ENCODE assay signal across 8 cellular contexts in the genomic region with DNA sequence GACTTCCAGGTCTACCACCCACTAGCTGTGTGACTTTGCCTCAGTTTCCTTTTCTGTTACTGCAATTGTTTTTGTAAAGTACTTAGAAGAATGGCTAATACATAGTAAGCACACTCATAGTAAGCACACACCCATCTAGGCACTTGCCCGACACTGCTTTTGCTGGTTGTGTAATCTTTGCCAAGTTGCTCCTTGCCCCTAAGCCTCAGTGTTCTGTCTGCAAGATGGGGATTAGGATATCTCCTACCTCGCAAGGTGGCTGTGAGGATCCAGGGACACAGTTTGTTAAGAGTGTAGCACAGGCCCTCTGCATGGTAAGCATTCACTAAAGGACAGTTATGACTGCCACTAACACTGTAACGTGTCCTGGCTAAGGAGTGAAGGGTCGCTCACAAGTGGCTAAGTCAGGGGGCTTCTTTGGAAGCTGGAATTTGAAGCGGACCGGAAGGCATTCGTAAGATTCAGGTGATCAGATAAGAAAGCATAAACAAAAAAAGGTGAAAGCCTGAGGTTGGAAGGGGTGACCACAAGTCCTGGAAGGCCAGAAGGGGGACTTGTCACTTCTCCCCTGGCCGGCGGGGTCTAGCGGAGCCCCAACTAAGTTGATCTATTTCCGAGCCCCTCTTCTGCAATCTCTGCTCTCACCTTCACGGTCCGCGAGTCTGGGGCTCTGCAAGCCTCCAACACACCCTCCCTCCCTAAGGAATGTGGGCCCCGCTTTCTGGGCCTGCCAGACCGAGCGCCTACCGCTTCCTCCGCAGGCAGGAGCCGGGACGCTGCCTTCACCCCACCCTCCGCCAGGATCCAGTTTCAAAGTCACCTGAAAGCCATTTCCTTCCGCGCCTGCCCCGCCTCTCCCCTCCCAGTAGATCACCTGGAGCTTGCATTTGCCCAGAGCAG. TPM values are rescaled to one million over a fixed set of nuclear protein-coding genes. Genes with fewer than 3 reads are reported as not detected.
DNase-seq lines count a peak whose midpoint lies in the region; ATAC-seq and TF ChIP-seq lines count a peak whose summit lies in the region.

No MANE protein-coding gene starts in this region.

- ATAC-seq in GM19463 (IDR thresholded peaks at IDR 0.05; ENCODE audit: unreplicated experiment) (no peak), GM18909 (IDR thresholded peaks at IDR 0.05; ENCODE audit: poor library complexity, unreplicated experiment) (no peak)

- peak overlapping the region; percentile 76 to 85 for H3K4me3 ChIP-seq in duodenal mucosa (ENCODE audit: low read depth in 1 of 2, low read length in 2 of 2)
- peak overlapping the region; percentile 86 for H3K4me3 ChIP-seq in neural cell (ENCODE audit: low read length)
- H3K4me3 ChIP-seq in HAP-1, result no peak overlapping the region

- peak overlapping the region; percentile 68 for H3K4me2 ChIP-seq in neural cell (ENCODE audit: low read length)

- H3K27me3 ChIP-seq in duodenal mucosa (ENCODE audit: control insufficient read depth in 1 of 2, insufficient read depth in 2 of 2, low read length in 2 of 2), result peaks cover 0 to 4% of the 10 kb centered on the region in 2 donors
- peaks cover 18% of the 10 kb centered on the region for H3K27me3 ChIP-seq in neural cell (ENCODE audit: insufficient read depth, low read depth, low read length)
- H3K27me3 ChIP-seq in HAP-1 (ENCODE audit: low read depth), result no peaks in the 10 kb centered on the region

- H3K36me3 ChIP-seq in duodenal mucosa (ENCODE audit: control insufficient read depth in 1 of 2, insufficient read depth in 2 of 2, low read length in 2 of 2), result no peaks in the 10 kb centered on the region
- H3K36me3 ChIP-seq in neural cell (ENCODE audit: insufficient read depth, low read length), result no peaks in the 10 kb centered on the region
- H3K36me3 ChIP-seq in HAP-1 (replicated peaks), result peaks cover 5% of the 10 kb centered on the region; the same call in 1 of the 2 replicates

- H3K79me2 ChIP-seq in neural cell (replicated peaks; ENCODE audit: insufficient read depth, low read length), result peaks cover 16% of the 10 kb centered on the region

- no peak for TF ChIP-seq CTCF in neural cell (IDR thresholded peaks at IDR 0.05; ENCODE audit: poor library complexity, severe bottlenecking)

- in situ Hi-C loops in HAP-1 (cut with MboI; ENCODE audit: low sequenced_read_pairs), result no loop called here

- no peak for TF ChIP-seq EP300 in neural cell (conservative IDR thresholded peaks at IDR 0.05; ENCODE audit: poor library complexity, severe bottlenecking)

- H3K4me1 ChIP-seq in duodenal mucosa (ENCODE audit: control insufficient read depth in 1 of 2, insufficient read depth in 2 of 2, low read length in 2 of 2) (peaks cover 58 to 64% of the 10 kb centered on the region in 2 donors), HAP-1 (peaks cover 49% of the 10 kb centered on the region)

- TF ChIP-seq RAD21 in neural cell (conservative IDR thresholded peaks at IDR 0.05), result no peak

- no peaks in the 10 kb centered on the region for H3K9me3 ChIP-seq in duodenal mucosa (ENCODE audit: control insufficient read depth in 1 of 2, low read length in 2 of 2)
- H3K9me3 ChIP-seq in neural cell (ENCODE audit: low read length), result no peaks in the 10 kb centered on the region
- H3K9me3 ChIP-seq in HAP-1, result no peaks in the 10 kb centered on the region

- H2AFZ ChIP-seq in neural cell (ENCODE audit: low read depth, low read length), result no peak overlapping the region

- peak overlapping the region in 1 of 2 donors; percentile 82 for H3K9ac ChIP-seq in duodenal mucosa (ENCODE audit: low read depth in 1 of 2, low read length in 2 of 2)
- H3K9ac ChIP-seq in neural cell (ENCODE audit: low read length), result no peak overlapping the region

- DNase-seq in DMS53 (lab: John Stamatoyannopoulos, UW) (peak; percentile 80), NCI-H2171 (lab: John Stamatoyannopoulos, UW) (peak; percentile 73), NCI-H446 (lab: John Stamatoyannopoulos, UW) (no peak), HAP-1 (ENCODE audit: low spot score in 2 of 2) (no peak)

- H3K27ac ChIP-seq in duodenal mucosa (ENCODE audit: low read depth, low read length), result no peak overlapping the region
- no peak overlapping the region for H3K27ac ChIP-seq in neural cell (ENCODE audit: low read length)

- no peaks in the 10 kb centered on the region for H3F3A ChIP-seq in neural cell (ENCODE audit: insufficient read depth, low read length, poor library complexity, severe bottlenecking)

- no peaks in the 10 kb centered on the region for H3K9me2 ChIP-seq in neural cell (ENCODE audit: insufficient read depth, low read length)

- no peaks in the 10 kb centered on the region for H4K20me1 ChIP-seq in neural cell (ENCODE audit: insufficient read depth)

TF ChIP-seq in neural cell, 6 proteins besides CTCF, POLR2A, EP300 and RAD21:
- TF ChIP-seq MXI1 (conservative IDR thresholded peaks at IDR 0.05; ENCODE audit: poor library complexity, severe bottlenecking), result no peak
- no peak for TF ChIP-seq SMC3 (conservative IDR thresholded peaks at IDR 0.05; ENCODE audit: poor library complexity)

RNA-seq across cellular contexts. Expression of a gene that starts 1.5 kb away (rescaled TPM):
- 15.8 and 27.3 TPM in 2 replicates for polyA plus RNA-seq in neural cell
- 25.6 and 27.3 TPM in 2 replicates for polyA minus RNA-seq in neural cell

Comparison
In these comparisons a context has a peak if more than half of its experiments do, and no peak if none do; other contexts are left out.
1. DNase-seq: peak in DMS53 (single experiment) and NCI-H2171 (single experiment); none in NCI-H446 (0 of 2) and HAP-1 (0 of 2).